8 cellular contexts compared by ENCODE assay signal in the genomic region with DNA sequence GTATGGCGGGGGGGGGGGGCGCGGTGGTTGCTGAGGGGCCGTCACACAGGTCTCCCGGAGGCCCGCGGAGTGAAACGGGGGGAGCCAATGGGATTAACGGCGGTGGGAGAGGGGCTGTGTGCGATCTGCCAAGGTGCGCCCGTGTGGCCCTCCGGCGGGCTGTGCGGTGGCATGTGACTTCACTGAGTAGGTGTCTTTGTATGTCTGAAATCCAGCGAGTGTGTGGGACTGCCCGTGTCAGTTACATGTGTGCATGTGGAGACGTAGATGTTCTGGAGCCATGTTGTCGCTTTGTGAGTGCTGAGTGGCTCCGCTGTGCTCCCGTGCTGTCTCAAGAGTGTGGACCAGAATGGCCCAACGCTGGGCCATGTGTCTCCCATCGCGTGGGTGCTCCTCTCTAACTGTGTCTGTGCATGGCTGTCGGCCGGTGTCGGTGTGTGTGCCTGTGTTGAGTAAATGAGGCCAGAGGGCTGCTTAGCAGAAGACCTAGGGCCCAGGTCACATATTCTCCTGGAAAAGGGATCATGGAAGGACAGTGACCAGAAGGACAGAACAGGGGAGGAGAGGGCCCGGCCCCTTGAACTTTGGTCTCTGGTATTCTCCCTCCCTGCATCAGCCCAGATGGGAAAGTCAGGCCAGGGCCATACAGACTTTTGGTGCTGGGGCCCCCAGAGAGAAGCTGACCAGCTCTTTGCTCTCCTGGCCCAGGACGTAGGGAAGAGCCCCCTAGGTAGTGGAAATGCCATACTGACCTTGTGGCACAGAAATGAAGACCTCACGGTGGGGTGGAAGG. TPM values are rescaled to one million over a fixed set of nuclear protein-coding genes. Genes with fewer than 3 reads are reported as not detected.
DNase-seq lines count a peak whose midpoint lies in the region; ATAC-seq and TF ChIP-seq lines count a peak whose summit lies in the region.

No MANE protein-coding gene starts in this region.

- H3K27me3 ChIP-seq in hepatocyte (no peaks in the 10 kb centered on the region), gastrocnemius medialis (peaks cover 0 to 9% (median 0%) of the 10 kb centered on the region in 3 donors)

- no peak for TF ChIP-seq POLR2A in gastrocnemius medialis (IDR thresholded peaks at IDR 0.05)

- H3K27ac ChIP-seq in hepatocyte (peak overlapping the region; percentile 86), gastrocnemius medialis (peak overlapping the region; percentile 78 to 89 (median 84))

- H3K4me2 ChIP-seq in hepatocyte, result peak overlapping the region; percentile 95

- POLR2A ChIA-PET in activated CD4-positive, alpha-beta T cell treated with anti-CD3 and anti-CD28 coated beads, Interleukin-2, amount 10 ng/mL, durations not matched to agents 7 days and 5 days (lab: Charles Lee), result no interaction called here
- POLR2A ChIA-PET in activated CD8-positive, alpha-beta T cell treated with anti-CD3 and anti-CD28 coated beads, Interleukin-2, amount 10 ng/mL, durations not matched to agents 7 days and 5 days (lab: Charles Lee), result interaction anchor here (0.6 to 4.4 kb wide), 5 partner anchors 14 to 99 kb away, joined by 3 to 35 read pairs (median 6); a partner anchor contains a TSS

- peak overlapping the region; percentile 63 for H3K4me3 ChIP-seq in hepatocyte
- peak overlapping the region; percentile 76 to 100 (median 88) for H3K4me3 ChIP-seq in gastrocnemius medialis

- H3K79me2 ChIP-seq in hepatocyte, result peaks cover 32% of the 10 kb centered on the region

- no peak for DNase-seq in activated CD4-positive, alpha-beta T cell treated with anti-CD3 and anti-CD28 coated beads, Interleukin-2, amount 10 ng/mL, durations not matched to agents 7 days and 5 days
- no peak for DNase-seq in activated CD4-positive, alpha-beta T cell treated with anti-CD3 and anti-CD28 coated beads for 1 hour
- no peak for DNase-seq in activated CD8-positive, alpha-beta T cell treated with anti-CD3 and anti-CD28 coated beads, Interleukin-2, amount 10 ng/mL, durations not matched to agents 7 days and 5 days
- DNase-seq in hepatocyte (ENCODE audit: low spot score), result peak; percentile 55
- no peak for DNase-seq in gastrocnemius medialis
- DNase-seq in COLO829 (ENCODE audit: low spot score), result no peak

- no peak for TF ChIP-seq CTCF in hepatocyte (IDR thresholded peaks at IDR 0.05; ENCODE audit: poor library complexity)
- TF ChIP-seq CTCF in gastrocnemius medialis (IDR thresholded peaks at IDR 0.05 in 4 of 5, conservative IDR thresholded peaks at IDR 0.05 in 1 of 5), result no peak

- peak overlapping the region; percentile 81 for H3K4me3 Mint-ChIP-seq in activated CD4-positive, alpha-beta T cell treated with anti-CD3 and anti-CD28 coated beads, Interleukin-2, amount 10 ng/mL, durations not matched to agents 7 days and 5 days
- peak overlapping the region; percentile 86 for H3K4me3 Mint-ChIP-seq in activated CD8-positive, alpha-beta T cell treated with anti-CD3 and anti-CD28 coated beads, Interleukin-2, amount 10 ng/mL, durations not matched to agents 7 days and 5 days

- peak overlapping the region; percentile 37 for H3K27ac Mint-ChIP-seq in activated CD4-positive, alpha-beta T cell treated with anti-CD3 and anti-CD28 coated beads, Interleukin-2, amount 10 ng/mL, durations not matched to agents 7 days and 5 days
- H3K27ac Mint-ChIP-seq in activated CD8-positive, alpha-beta T cell treated with anti-CD3 and anti-CD28 coated beads, Interleukin-2, amount 10 ng/mL, durations not matched to agents 7 days and 5 days, result no peak overlapping the region

- no peaks in the 10 kb centered on the region for H3K36me3 ChIP-seq in hepatocyte (replicated peaks; ENCODE audit: insufficient read depth, low read depth)
- H3K36me3 ChIP-seq in gastrocnemius medialis, result no peaks in the 10 kb centered on the region

- no peaks in the 10 kb centered on the region for H3K9me2 ChIP-seq in hepatocyte (replicated peaks; ENCODE audit: insufficient read depth)

- WGBS in hepatocyte (ENCODE audit: low lambda C conversion rate, missing lambda C conversion rate), result 4% methylated on average over 19 of the region's 31 CpGs

- no peaks in the 10 kb centered on the region for H3K9me3 ChIP-seq in hepatocyte (ENCODE audit: low read depth)
- H3K9me3 ChIP-seq in gastrocnemius medialis, result no peaks in the 10 kb centered on the region

- H3K4me1 ChIP-seq in hepatocyte (ENCODE audit: insufficient read depth) (peaks cover 39% of the 10 kb centered on the region), gastrocnemius medialis (peaks cover 20 to 26% of the 10 kb centered on the region in 2 donors)

- ATAC-seq in activated CD8-positive, alpha-beta T cell treated with anti-CD3 and anti-CD28 coated beads, Interleukin-2, amount 10 ng/mL, durations not matched to agents 7 days and 5 days, result no peak
- ATAC-seq in gastrocnemius medialis (no peak), HG02588 (IDR thresholded peaks at IDR 0.05; ENCODE audit: unreplicated experiment) (no peak), GM18873 (IDR thresholded peaks at IDR 0.05; ENCODE audit: low FRiP score, unreplicated experiment) (no peak)

- H3K36me3 Mint-ChIP-seq in activated CD4-positive, alpha-beta T cell treated with anti-CD3 and anti-CD28 coated beads, Interleukin-2, amount 10 ng/mL, durations not matched to agents 7 days and 5 days (ENCODE audit: low read depth), result peaks cover 3% of the 10 kb centered on the region
- H3K36me3 Mint-ChIP-seq in activated CD8-positive, alpha-beta T cell treated with anti-CD3 and anti-CD28 coated beads, Interleukin-2, amount 10 ng/mL, durations not matched to agents 7 days and 5 days (ENCODE audit: low read depth), result peaks cover 5% of the 10 kb centered on the region

- H3K27me3 Mint-ChIP-seq in activated CD4-positive, alpha-beta T cell treated with anti-CD3 and anti-CD28 coated beads, Interleukin-2, amount 10 ng/mL, durations not matched to agents 7 days and 5 days, result peaks cover 41% of the 10 kb centered on the region
- peaks cover 28% of the 10 kb centered on the region for H3K27me3 Mint-ChIP-seq in activated CD8-positive, alpha-beta T cell treated with anti-CD3 and anti-CD28 coated beads, Interleukin-2, amount 10 ng/mL, durations not matched to agents 7 days and 5 days (ENCODE audit: low read depth)

- CTCF ChIA-PET in activated CD4-positive, alpha-beta T cell treated with anti-CD3 and anti-CD28 coated beads, Interleukin-2, amount 10 ng/mL, durations not matched to agents 7 days and 5 days (lab: Charles Lee), result interaction anchor here (0.7 to 8.8 kb wide), 12 partner anchors 8 to 189 kb away, joined by 3 to 120 read pairs (median 5); a partner anchor contains a TSS
- CTCF ChIA-PET in activated CD8-positive, alpha-beta T cell treated with anti-CD3 and anti-CD28 coated beads, Interleukin-2, amount 10 ng/mL, durations not matched to agents 7 days and 5 days (lab: Charles Lee), result interaction anchor here (0.7 to 20.8 kb wide), 8 partner anchors 10 to 66 kb away, joined by 3 to 378 read pairs (median 4); a partner anchor contains a TSS

- intact Hi-C loops in gastrocnemius medialis (cut with DNase I; ENCODE audit: low total_unique reads), result loop anchor here (5.0 kb wide), 1 partner anchor 105 kb away; a partner anchor contains a TSS

- H4K20me1 ChIP-seq in hepatocyte (ENCODE audit: insufficient read depth, poor library complexity, severe bottlenecking), result peaks cover 26% of the 10 kb centered on the region

- no peaks in the 10 kb centered on the region for H3K9me3 Mint-ChIP-seq in activated CD4-positive, alpha-beta T cell treated with anti-CD3 and anti-CD28 coated beads, Interleukin-2, amount 10 ng/mL, durations not matched to agents 7 days and 5 days
- no peaks in the 10 kb centered on the region for H3K9me3 Mint-ChIP-seq in activated CD8-positive, alpha-beta T cell treated with anti-CD3 and anti-CD28 coated beads, Interleukin-2, amount 10 ng/mL, durations not matched to agents 7 days and 5 days (ENCODE audit: insufficient read depth)

- in situ Hi-C loops in gastrocnemius medialis (cut with MboI; ENCODE audit: low sequenced_read_pairs in 4 of 4), result no loop called here

- H2AFZ ChIP-seq in hepatocyte, result no peak overlapping the region

- peaks cover 59% of the 10 kb centered on the region for H3K4me1 Mint-ChIP-seq in activated CD4-positive, alpha-beta T cell treated with anti-CD3 and anti-CD28 coated beads, Interleukin-2, amount 10 ng/mL, durations not matched to agents 7 days and 5 days
- H3K4me1 Mint-ChIP-seq in activated CD8-positive, alpha-beta T cell treated with anti-CD3 and anti-CD28 coated beads, Interleukin-2, amount 10 ng/mL, durations not matched to agents 7 days and 5 days (ENCODE audit: low read depth), result peaks cover 74% of the 10 kb centered on the region

RNA-seq across cellular contexts. Expression of a gene that starts 1.6 kb away (rescaled TPM):
- 10 to 100 TPM; 16.4 to 25.6 TPM for total RNA-seq in activated CD4-positive, alpha-beta T cell treated with anti-CD3 and anti-CD28 coated beads, Interleukin-2, amount 10 ng/mL, durations not matched to agents 7 days and 5 days
- total RNA-seq in activated CD8-positive, alpha-beta T cell treated with anti-CD3 and anti-CD28 coated beads, Interleukin-2, amount 10 ng/mL, durations not matched to agents 7 days and 5 days, result 10 to 100 TPM; 42.9 to 47.4 TPM
- total RNA-seq in hepatocyte (179 and 180 TPM in 2 replicates), gastrocnemius medialis (10 to 100 TPM; 15.0 to 40.4 (median 31.5) TPM)
- polyA plus RNA-seq in hepatocyte, result 282 and 315 TPM in 2 replicates

RNA-seq across cellular contexts. Expression of a gene that starts 4.5 kb away (rescaled TPM):
- 10 to 100 TPM; 12.0 to 13.1 TPM for total RNA-seq in activated CD4-positive, alpha-beta T cell treated with anti-CD3 and anti-CD28 coated beads, Interleukin-2, amount 10 ng/mL, durations not matched to agents 7 days and 5 days
- 10 to 100 TPM; 43.0 to 45.2 TPM for total RNA-seq in activated CD8-positive, alpha-beta T cell treated with anti-CD3 and anti-CD28 coated beads, Interleukin-2, amount 10 ng/mL, durations not matched to agents 7 days and 5 days
- total RNA-seq in hepatocyte (0.52 and 0.70 TPM in 2 replicates), gastrocnemius medialis (not detected)
- polyA plus RNA-seq in hepatocyte, result 0.91 and 1.2 TPM in 2 replicates

RNA-seq across cellular contexts. Expression of a gene that starts 14.8 kb away (rescaled TPM):
- total RNA-seq in activated CD4-positive, alpha-beta T cell treated with anti-CD3 and anti-CD28 coated beads, Interleukin-2, amount 10 ng/mL, durations not matched to agents 7 days and 5 days, result 10 to 100 TPM; 90.7 to 95.4 TPM
- total RNA-seq in activated CD8-positive, alpha-beta T cell treated with anti-CD3 and anti-CD28 coated beads, Interleukin-2, amount 10 ng/mL, durations not matched to agents 7 days and 5 days, result 100 to 1,000 TPM; 109 to 113 TPM
- total RNA-seq in hepatocyte (210 and 241 TPM in 2 replicates), gastrocnemius medialis (100 to 1,000 TPM; 105 to 181 (median 165) TPM)
- 508 and 535 TPM in 2 replicates for polyA plus RNA-seq in hepatocyte

RNA-seq across cellular contexts. Expression of a gene that starts 21.5 kb away (rescaled TPM):
- total RNA-seq in activated CD4-positive, alpha-beta T cell treated with anti-CD3 and anti-CD28 coated beads, Interleukin-2, amount 10 ng/mL, durations not matched to agents 7 days and 5 days, result 100 to 1,000 TPM; 219 to 227 TPM
- total RNA-seq in activated CD8-positive, alpha-beta T cell treated with anti-CD3 and anti-CD28 coated beads, Interleukin-2, amount 10 ng/mL, durations not matched to agents 7 days and 5 days, result 1 to 10 TPM in 1 of 2 experiments, under 1 TPM in 1; 0.90 to 1.6 TPM
- 2.4 and 2.7 TPM in 2 replicates for total RNA-seq in hepatocyte
- polyA plus RNA-seq in hepatocyte, result 2.7 and 6.4 TPM in 2 replicates
- 10 to 100 TPM in 1 of 4 donors, 1 to 10 TPM in 3; 1.8 to 12.9 (median 3.8) TPM for total RNA-seq in gastrocnemius medialis

RNA-seq across cellular contexts. Expression of a gene that starts 43.9 kb away (rescaled TPM):
- 10 to 100 TPM; 29.5 to 36.8 TPM for total RNA-seq in activated CD4-positive, alpha-beta T cell treated with anti-CD3 and anti-CD28 coated beads, Interleukin-2, amount 10 ng/mL, durations not matched to agents 7 days and 5 days
- 10 to 100 TPM; 26.9 to 29.7 TPM for total RNA-seq in activated CD8-positive, alpha-beta T cell treated with anti-CD3 and anti-CD28 coated beads, Interleukin-2, amount 10 ng/mL, durations not matched to agents 7 days and 5 days
- total RNA-seq in hepatocyte, result 46.9 and 56.7 TPM in 2 replicates
- polyA plus RNA-seq in hepatocyte, result 65.2 and 73.6 TPM in 2 replicates
- 100 to 1,000 TPM in 2 of 4 donors, 10 to 100 TPM in 2; 82.0 to 132 (median 99.0) TPM for total RNA-seq in gastrocnemius medialis
